ENCODE assay signal across 8 cellular contexts in genomic region chrX:142266417-142266816, GRCh38.
"Had no signal": no experiment of that assay in that cellular context is flagged by ENCODE, and none has a peak within 500 bp of the region (broad histone marks: within the 10 kb centered on the region; RNA-seq: fewer than 3 reads in every experiment).

No MANE protein-coding gene starts in this region.

- FAIRE-seq: G401.6, GM12878, GM12891, GM12892, GM18507, GM19239 had no signal

- H3K4me3 ChIP-seq: GM12878 had no signal

- DNase-seq: GDM1, GF-D8 had no signal
